20 cellular contexts compared by ENCODE assay signal in the genomic region with DNA sequence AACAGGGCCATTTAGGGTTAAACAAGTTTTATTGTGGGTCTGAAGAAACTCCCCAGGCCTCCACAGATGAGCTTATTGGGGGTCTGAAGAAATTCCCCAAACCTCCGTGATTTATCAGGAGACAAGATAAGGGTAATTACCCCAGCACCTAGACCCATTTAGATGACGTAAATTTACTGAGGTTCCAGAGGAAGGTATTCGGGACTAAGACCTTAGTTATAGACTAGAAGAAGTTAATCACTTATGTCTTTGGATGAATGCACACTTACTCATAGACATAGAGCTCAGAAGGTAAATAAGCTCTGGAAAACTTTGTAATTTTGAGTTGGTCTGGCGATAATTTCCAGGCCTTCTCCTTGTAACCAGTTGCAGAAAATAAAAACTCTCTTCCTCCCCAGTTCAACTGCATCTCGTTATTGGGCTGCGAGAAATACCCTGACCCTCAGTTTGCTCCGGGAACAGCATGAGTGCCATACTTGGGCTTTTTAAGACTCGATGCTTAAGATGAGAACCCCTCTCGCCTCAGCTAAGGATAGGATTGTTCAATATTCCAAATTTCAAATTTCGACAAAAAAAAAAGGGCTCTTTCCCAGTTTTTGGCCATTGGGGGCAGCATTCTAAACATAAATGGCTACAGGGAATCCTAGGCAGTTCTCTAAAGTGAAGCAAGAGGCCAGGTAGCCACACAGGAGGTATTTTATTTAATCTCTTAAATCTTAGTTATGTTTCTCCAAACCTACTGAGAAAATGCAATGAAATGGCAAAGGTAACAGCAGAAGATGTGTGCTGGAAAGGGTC.
DNase-seq lines count a peak whose midpoint lies in the region; ATAC-seq and TF ChIP-seq lines count a peak whose summit lies in the region.
"Had no signal": no experiment of that assay in that cellular context is flagged by ENCODE, and none has a peak within 500 bp of the region (broad histone marks: within the 10 kb centered on the region; RNA-seq: fewer than 3 reads in every experiment).

No MANE protein-coding gene starts in this region.

- POLR2A ChIA-PET in RWPE1 (lab: Yijun Ruan, JAX; ENCODE audit: low non-redundant PET), result no interaction called here

- no peak overlapping the region for H3K9ac ChIP-seq in adipocyte (ENCODE audit: low read length)

- DNase-seq in ELR (ENCODE audit: low read depth) (peak; percentile 14), adipocyte (ENCODE audit: low read depth) (peak; percentile 5), fibroblast of villous mesenchyme (ENCODE audit: low read depth) (no peak), renal cortical epithelial cell (ENCODE audit: low read depth) (peak; percentile 96), RWPE1 (ENCODE audit: low spot score) (no peak), NCI-H2029 (lab: John Stamatoyannopoulos, UW) (no peak)
- DNase-seq: activated CD4-positive, alpha-beta T cell treated with anti-CD3 and anti-CD28 coated beads for 1 hour; activated CD8-positive, alpha-beta memory T cell treated with anti-CD3 and anti-CD28 coated beads, Interleukin-2, amount 10 ng/mL, durations not matched to agents 7 days and 5 days; CD4-positive, CD25-positive, alpha-beta regulatory T cell; central memory CD4-positive, alpha-beta T cell; DMS53; effector CD8-positive, alpha-beta T cell; IMR-90; kidney; NCI-H2107; NCI-H69; nephron progenitor cell; retina had no signal

- peaks cover 12% of the 10 kb centered on the region for H3K9me3 ChIP-seq in adipocyte (ENCODE audit: control insufficient read depth, low read length)

- no peaks in the 10 kb centered on the region for H3K4me1 ChIP-seq in adipocyte (ENCODE audit: control insufficient read depth, insufficient read depth, low read length)

- CTCF ChIA-PET in RWPE1 (lab: Yijun Ruan, JAX), result interaction anchor here (0.6 to 0.7 kb wide), 2 partner anchors 36 to 86 kb away, joined by 3 to 4 read pairs; no protein-coding TSS in a partner anchor

- no peak for ATAC-seq in GM18520 (IDR thresholded peaks at IDR 0.05; ENCODE audit: unreplicated experiment)
- ATAC-seq: activated CD8-positive, alpha-beta memory T cell treated with anti-CD3 and anti-CD28 coated beads, Interleukin-2, amount 10 ng/mL, durations not matched to agents 7 days and 5 days; activated T-helper 17 cell treated with anti-CD3 and anti-CD28 coated beads, Interleukin-2, amount 50 U/mL, for 72 hours had no signal

- H3K4me3 ChIP-seq in adipocyte (ENCODE audit: low read length) (no peak overlapping the region), fibroblast of villous mesenchyme (ENCODE audit: low read depth, low read length) (no peak overlapping the region)

- no peaks in the 10 kb centered on the region for H3K36me3 ChIP-seq in adipocyte (ENCODE audit: control insufficient read depth, insufficient read depth, low read length, severe bottlenecking)

- H3K27me3 ChIP-seq in adipocyte (replicated peaks; ENCODE audit: control insufficient read depth, insufficient read depth, low read length), result peaks cover 20% of the 10 kb centered on the region

- no peak overlapping the region for H3K27ac ChIP-seq in RWPE1

- peak; percentile 17 for TF ChIP-seq CTCF in fibroblast of villous mesenchyme (IDR thresholded peaks at IDR 0.05; ENCODE audit: insufficient read depth, low read depth, low read length)
- TF ChIP-seq CTCF in RWPE1 (conservative IDR thresholded peaks at IDR 0.05; ENCODE audit: low read depth), result no peak

Comparison
In these comparisons a context has a peak if more than half of its experiments do, and no peak if none do; other contexts are left out.
1. DNase-seq: peak in ELR (single experiment), adipocyte (single experiment) and renal cortical epithelial cell (single experiment); none in fibroblast of villous mesenchyme (single experiment), RWPE1 (single experiment) and NCI-H2029 (single experiment).